Comparison of ENCODE assay signal across 8 cellular contexts in the genomic region with DNA sequence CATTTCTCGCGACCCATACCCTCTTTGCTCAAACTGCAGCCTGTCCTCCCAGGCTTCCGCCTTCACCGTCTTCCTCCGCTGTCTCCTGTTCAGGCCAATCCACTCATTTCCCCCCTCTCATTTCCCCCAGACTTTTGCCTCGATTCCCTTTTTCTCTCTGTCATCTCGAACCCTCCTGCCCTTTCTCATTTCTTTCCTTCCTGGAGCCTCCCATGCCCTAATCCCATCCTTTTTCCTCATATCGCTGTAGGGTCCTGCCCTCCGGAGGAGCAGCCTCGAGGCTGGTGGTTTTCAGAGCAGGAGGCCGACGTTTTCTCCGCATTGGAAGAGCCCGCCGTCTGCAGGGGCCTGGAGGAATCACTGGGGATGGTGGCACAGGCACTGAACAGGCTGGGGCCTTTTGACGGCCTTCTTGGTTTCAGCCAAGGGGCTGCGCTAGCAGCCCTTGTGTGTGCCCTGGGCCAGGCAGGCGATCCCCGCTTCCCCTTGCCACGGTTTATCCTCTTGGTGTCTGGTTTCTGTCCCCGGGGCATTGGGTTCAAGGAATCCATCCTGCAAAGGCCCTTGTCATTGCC. TPM values are rescaled to one million over a fixed set of nuclear protein-coding genes. Genes with fewer than 3 reads are reported as not detected.
A peak's percentile ranks its signal among the peaks of the same experiment; 100 is the strongest.
DNase-seq lines count a peak whose midpoint lies in the region; ATAC-seq and TF ChIP-seq lines count a peak whose summit lies in the region.

No MANE protein-coding gene starts in this region.

- peak overlapping the region; percentile 69; the same call in 1 of the 2 replicates for H3K9ac ChIP-seq in KMS-11

- H3K36me3 ChIP-seq in KMS-11 (ENCODE audit: insufficient read depth) = no peaks in the 10 kb centered on the region

- no peak overlapping the region for H3K4me3 ChIP-seq in KMS-11 (IDR thresholded peaks at IDR 0.05; ENCODE audit: insufficient read depth, low read depth, low read length)

- H3K36me3 Mint-ChIP-seq in stimulated activated memory B cell treated with anti-CD40 and anti-IgM and Interleukin-4, amounts not matched to agents 10 μg/mL and 1 μg/mL and 100 μg/mL, for 72 hours = peaks cover 31% of the 10 kb centered on the region

- H3K27ac ChIP-seq in KMS-11 = peak overlapping the region; percentile 48; the same call in 1 of the 2 replicates
- peak overlapping the region; percentile 10 for H3K27ac ChIP-seq in adipose tissue (ENCODE audit: low read depth, low read length)

- no peaks in the 10 kb centered on the region for H3K27me3 Mint-ChIP-seq in stimulated activated memory B cell treated with anti-CD40 and anti-IgM and Interleukin-4, amounts not matched to agents 10 μg/mL and 1 μg/mL and 100 μg/mL, for 72 hours

- no peaks in the 10 kb centered on the region for H3K79me2 ChIP-seq in KMS-11 (ENCODE audit: insufficient read depth, low read depth)

- H3K4me3 Mint-ChIP-seq in stimulated activated memory B cell treated with anti-CD40 and anti-IgM and Interleukin-4, amounts not matched to agents 10 μg/mL and 1 μg/mL and 100 μg/mL, for 72 hours = peak overlapping the region; percentile 97

- peak overlapping the region; percentile 84 for H3K4me2 ChIP-seq in KMS-11

- H4K20me1 ChIP-seq in KMS-11 (ENCODE audit: insufficient read depth) = no peaks in the 10 kb centered on the region

- peak overlapping the region; percentile 52 for H2AFZ ChIP-seq in KMS-11 (ENCODE audit: low read depth)

- no peak for TF ChIP-seq CTCF in KMS-11 (conservative IDR thresholded peaks at IDR 0.05; ENCODE audit: low read depth, low read length)

- H3K27ac Mint-ChIP-seq in stimulated activated memory B cell treated with anti-CD40 and anti-IgM and Interleukin-4, amounts not matched to agents 10 μg/mL and 1 μg/mL and 100 μg/mL, for 72 hours = peak overlapping the region; percentile 96

- H3K9me3 Mint-ChIP-seq in stimulated activated memory B cell treated with anti-CD40 and anti-IgM and Interleukin-4, amounts not matched to agents 10 μg/mL and 1 μg/mL and 100 μg/mL, for 72 hours = no peaks in the 10 kb centered on the region

- peak; percentile 32 for DNase-seq in CD1c-positive myeloid dendritic cell (ENCODE audit: extremely low spot score)
- DNase-seq in iPS-NIHi11 (ENCODE audit: low spot score) = peak; percentile 54
- no peak for DNase-seq in stimulated activated naive CD4-positive, alpha-beta T cell (lab: John Stamatoyannopoulos, UW)
- no peak for DNase-seq in hippocampal formation (lab: John Stamatoyannopoulos, UW)

- peaks cover 12% of the 10 kb centered on the region for H3K4me1 ChIP-seq in KMS-11 (ENCODE audit: low read depth, poor library complexity, severe bottlenecking)

- WGBS in adipose tissue, 3 donors = 14 to 22% (median 17%) methylated on average over 21 of the region's 21 CpGs

- ATAC-seq in stimulated activated memory B cell treated with anti-CD40 and anti-IgM and Interleukin-4, amounts not matched to agents 10 μg/mL and 1 μg/mL and 100 μg/mL, for 72 hours = no peak
- ATAC-seq in GM18907 (IDR thresholded peaks at IDR 0.05; ENCODE audit: unreplicated experiment) = no peak

- H3K27me3 ChIP-seq in KMS-11 (ENCODE audit: insufficient read depth, low read depth) = no peaks in the 10 kb centered on the region

- peaks cover 16% of the 10 kb centered on the region for H3K4me1 Mint-ChIP-seq in stimulated activated memory B cell treated with anti-CD40 and anti-IgM and Interleukin-4, amounts not matched to agents 10 μg/mL and 1 μg/mL and 100 μg/mL, for 72 hours

RNA-seq across cellular contexts. Expression of a gene that starts 0.6 kb away (rescaled TPM):
- polyA plus RNA-seq in adipose tissue = 10 to 100 TPM; 30.9 to 40.7 (median 38.7) TPM

RNA-seq across cellular contexts. Expression of a gene that starts 12.5 kb away (rescaled TPM):
- 10 to 100 TPM in 2 of 3 donors, 1 to 10 TPM in 1; 1.6 to 23.3 (median 19.7) TPM for polyA plus RNA-seq in adipose tissue

RNA-seq across cellular contexts. Expression of a gene that starts 12.5 kb away (rescaled TPM):
- 10 to 100 TPM; 15.4 to 34.0 (median 31.1) TPM for polyA plus RNA-seq in adipose tissue

RNA-seq across cellular contexts. Expression of a gene that starts 17.3 kb away (rescaled TPM):
- 1 to 10 TPM; 1.6 to 8.7 (median 3.9) TPM for polyA plus RNA-seq in adipose tissue

Comparison
In these comparisons a context has a peak if more than half of its experiments do, and no peak if none do; other contexts are left out.
1. DNase-seq: peak in CD1c-positive myeloid dendritic cell (single experiment) and iPS-NIHi11 (single experiment); none in stimulated activated naive CD4-positive, alpha-beta T cell (0 of 6) and hippocampal formation (0 of 2).